In genomic region chr2:172467382-172467781, GRCh38 we compare ENCODE assay signal across 15 cellular contexts. TPM values are rescaled to one million over a fixed set of nuclear protein-coding genes. Genes with fewer than 3 reads are reported as not detected.
DNase-seq lines count a peak whose midpoint lies in the region; ATAC-seq and TF ChIP-seq lines count a peak whose summit lies in the region.
"Had no signal": no experiment of that assay in that cellular context is flagged by ENCODE, and none has a peak within 500 bp of the region (broad histone marks: within the 10 kb centered on the region; RNA-seq: fewer than 3 reads in every experiment).

No MANE protein-coding gene starts in this region.

- TF ChIP-seq CTCF in chondrocyte (IDR thresholded peaks at IDR 0.05) (peak; percentile 59), type B pancreatic cell (conservative IDR thresholded peaks at IDR 0.05) (peak; percentile 38)

- H3K4me1 Mint-ChIP-seq in activated naive CD8-positive, alpha-beta T cell (ENCODE audit: low read depth): peaks cover 67% of the 10 kb centered on the region
- H3K4me1 Mint-ChIP-seq in activated naive CD8-positive, alpha-beta T cell treated with anti-CD3 and anti-CD28 coated beads, Interleukin-2, amount 50 U/mL, for 24 hours: peaks cover 57% of the 10 kb centered on the region
- H3K4me1 Mint-ChIP-seq in chondrocyte (ENCODE audit: low read depth) (peaks cover 9% of the 10 kb centered on the region), type B pancreatic cell (ENCODE audit: unreplicated experiment) (peaks cover 1% of the 10 kb centered on the region)
- H3K4me1 Mint-ChIP-seq in activated T-helper 2 cell treated with anti-CD3 and anti-CD28 coated beads, Interferon-gamma antibody, Interleukin-2, Interleukin-4, amounts not matched to agents 10 μg/mL and 5 μg/mL and 100 μg/mL, durations not matched to agents 14 hours and 24 hours and 36 hours (ENCODE audit: low read depth): peaks cover 34% of the 10 kb centered on the region

- intact Hi-C loops in activated T-helper 2 cell treated with anti-CD3 and anti-CD28 coated beads, Interferon-gamma antibody, Interleukin-2, Interleukin-4, amounts not matched to agents 10 μg/mL and 5 μg/mL and 100 μg/mL, durations not matched to agents 14 hours and 24 hours and 36 hours (cut with micrococcal nuclease): loop anchor here (5.0 kb wide), 1 partner anchor 245 kb away; no protein-coding TSS in a partner anchor

- no peaks in the 10 kb centered on the region for H3K9me3 Mint-ChIP-seq in activated naive CD8-positive, alpha-beta T cell (ENCODE audit: low read depth)
- no peaks in the 10 kb centered on the region for H3K9me3 Mint-ChIP-seq in activated naive CD8-positive, alpha-beta T cell treated with anti-CD3 and anti-CD28 coated beads, Interleukin-2, amount 50 U/mL, for 24 hours
- H3K9me3 Mint-ChIP-seq in chondrocyte (ENCODE audit: low read depth): no peaks in the 10 kb centered on the region
- H3K9me3 Mint-ChIP-seq in type B pancreatic cell: no peaks in the 10 kb centered on the region
- H3K9me3 Mint-ChIP-seq in activated T-helper 2 cell treated with anti-CD3 and anti-CD28 coated beads, Interferon-gamma antibody, Interleukin-2, Interleukin-4, amounts not matched to agents 10 μg/mL and 5 μg/mL and 100 μg/mL, durations not matched to agents 14 hours and 24 hours and 36 hours: no peaks in the 10 kb centered on the region
- H3K9me3 Mint-ChIP-seq: central memory CD8-positive, alpha-beta T cell had no signal

- peak overlapping the region; percentile 62 for H3K27ac Mint-ChIP-seq in activated naive CD8-positive, alpha-beta T cell
- no peak overlapping the region for H3K27ac Mint-ChIP-seq in activated naive CD8-positive, alpha-beta T cell treated with anti-CD3 and anti-CD28 coated beads, Interleukin-2, amount 50 U/mL, for 24 hours
- no peak overlapping the region for H3K27ac Mint-ChIP-seq in chondrocyte (ENCODE audit: unreplicated experiment)
- no peak overlapping the region for H3K27ac Mint-ChIP-seq in type B pancreatic cell
- H3K27ac Mint-ChIP-seq in activated T-helper 2 cell treated with anti-CD3 and anti-CD28 coated beads, Interferon-gamma antibody, Interleukin-2, Interleukin-4, amounts not matched to agents 10 μg/mL and 5 μg/mL and 100 μg/mL, durations not matched to agents 14 hours and 24 hours and 36 hours: no peak overlapping the region

- no peak overlapping the region for H3K27ac ChIP-seq in caudate nucleus (ENCODE audit: low read depth, low read length)
- H3K27ac ChIP-seq: tibial artery had no signal

- no peak for ATAC-seq in activated naive CD8-positive, alpha-beta T cell treated with anti-CD3 and anti-CD28 coated beads, Interleukin-2, amount 50 U/mL, for 24 hours
- no peak for ATAC-seq in GM19351 (IDR thresholded peaks at IDR 0.05; ENCODE audit: unreplicated experiment)
- ATAC-seq: left colon had no signal

- no peak overlapping the region for H3K4me3 Mint-ChIP-seq in activated naive CD8-positive, alpha-beta T cell
- H3K4me3 Mint-ChIP-seq in activated naive CD8-positive, alpha-beta T cell treated with anti-CD3 and anti-CD28 coated beads, Interleukin-2, amount 50 U/mL, for 24 hours: no peak overlapping the region
- no peak overlapping the region for H3K4me3 Mint-ChIP-seq in chondrocyte (ENCODE audit: unreplicated experiment)
- H3K4me3 Mint-ChIP-seq in type B pancreatic cell: no peak overlapping the region
- H3K4me3 Mint-ChIP-seq in activated T-helper 2 cell treated with anti-CD3 and anti-CD28 coated beads, Interferon-gamma antibody, Interleukin-2, Interleukin-4, amounts not matched to agents 10 μg/mL and 5 μg/mL and 100 μg/mL, durations not matched to agents 14 hours and 24 hours and 36 hours (ENCODE audit: low read depth): no peak overlapping the region
- H3K4me3 Mint-ChIP-seq: central memory CD8-positive, alpha-beta T cell had no signal

- no peaks in the 10 kb centered on the region for H3K27me3 Mint-ChIP-seq in activated naive CD8-positive, alpha-beta T cell
- no peaks in the 10 kb centered on the region for H3K27me3 Mint-ChIP-seq in activated naive CD8-positive, alpha-beta T cell treated with anti-CD3 and anti-CD28 coated beads, Interleukin-2, amount 50 U/mL, for 24 hours
- peaks cover 2% of the 10 kb centered on the region for H3K27me3 Mint-ChIP-seq in chondrocyte (ENCODE audit: low read depth)
- H3K27me3 Mint-ChIP-seq in type B pancreatic cell: no peaks in the 10 kb centered on the region
- peaks cover 14% of the 10 kb centered on the region for H3K27me3 Mint-ChIP-seq in activated T-helper 2 cell treated with anti-CD3 and anti-CD28 coated beads, Interferon-gamma antibody, Interleukin-2, Interleukin-4, amounts not matched to agents 10 μg/mL and 5 μg/mL and 100 μg/mL, durations not matched to agents 14 hours and 24 hours and 36 hours (ENCODE audit: low read depth)
- H3K27me3 Mint-ChIP-seq: central memory CD8-positive, alpha-beta T cell had no signal

- peaks cover 8% of the 10 kb centered on the region for H3K36me3 Mint-ChIP-seq in activated naive CD8-positive, alpha-beta T cell
- peaks cover 3% of the 10 kb centered on the region for H3K36me3 Mint-ChIP-seq in activated naive CD8-positive, alpha-beta T cell treated with anti-CD3 and anti-CD28 coated beads, Interleukin-2, amount 50 U/mL, for 24 hours (ENCODE audit: low read depth)
- H3K36me3 Mint-ChIP-seq in chondrocyte (ENCODE audit: low read depth) (no peaks in the 10 kb centered on the region), type B pancreatic cell (no peaks in the 10 kb centered on the region)
- H3K36me3 Mint-ChIP-seq in activated T-helper 2 cell treated with anti-CD3 and anti-CD28 coated beads, Interferon-gamma antibody, Interleukin-2, Interleukin-4, amounts not matched to agents 10 μg/mL and 5 μg/mL and 100 μg/mL, durations not matched to agents 14 hours and 24 hours and 36 hours (ENCODE audit: low read depth): no peaks in the 10 kb centered on the region

- no peak for DNase-seq in activated naive CD8-positive, alpha-beta T cell treated with anti-CD3 and anti-CD28 coated beads, Interleukin-2, amount 50 U/mL, for 24 hours
- DNase-seq in MV-4-11 (lab: John Stamatoyannopoulos, UW) (peak; percentile 14), chondrocyte (ENCODE audit: low spot score) (no peak), type B pancreatic cell (ENCODE audit: extremely low spot score, unreplicated experiment) (no peak), caudate nucleus (lab: John Stamatoyannopoulos, UW) (no peak)
- no peak for DNase-seq in activated T-helper 2 cell treated with anti-CD3 and anti-CD28 coated beads, Interferon-gamma antibody, Interleukin-2, Interleukin-4, amounts not matched to agents 10 μg/mL and 5 μg/mL and 100 μg/mL, durations not matched to agents 14 hours and 24 hours and 36 hours (ENCODE audit: low spot score)
- DNase-seq: Karpas-422, left colon, NCI-H2081, NCI-H774, Right ventricle myocardium superior, tibial artery had no signal

RNA-seq across cellular contexts. Expression of gene ITGA6, which starts 40.0 kb away (rescaled TPM):
- 3.4 to 5.7 TPM (median 5.0 TPM) in 3 replicates for total RNA-seq in chondrocyte
- 26.1 and 38.7 TPM in 2 replicates for total RNA-seq in type B pancreatic cell (ENCODE audit: low replicate concordance)
- 0.11 and 0.25 TPM in 2 replicates for total RNA-seq in activated T-helper 2 cell treated with anti-CD3 and anti-CD28 coated beads, Interferon-gamma antibody, Interleukin-2, Interleukin-4, amounts not matched to agents 10 μg/mL and 5 μg/mL and 100 μg/mL, durations not matched to agents 14 hours and 24 hours and 36 hours
